8 cellular contexts compared by ENCODE assay signal in genomic region chr22:30397656-30398635, GRCh38. TPM values are rescaled to one million over a fixed set of nuclear protein-coding genes. Genes with fewer than 3 reads are reported as not detected.
DNase-seq lines count a peak whose midpoint lies in the region; ATAC-seq and TF ChIP-seq lines count a peak whose summit lies in the region.

No MANE protein-coding gene starts in this region.

- no peak for DNase-seq in AG04450 (ENCODE audit: low read depth, low spot score)
- no peak for DNase-seq in Karpas-422
- DNase-seq in NCI-H1417 treated with DMSO at 0.1 percent for 48 hours (lab: John Stamatoyannopoulos, UW) = no peak
- no peak for DNase-seq in NCI-H748 treated with DMSO at 0.1 percent for 48 hours (lab: John Stamatoyannopoulos, UW)
- no peak for DNase-seq in posterior vena cava (ENCODE audit: low spot score)

- intact Hi-C loops in dendritic cell treated with granulocyte-macrophage colony-stimulating factor and Interleukin-4, amounts not matched to agents 40 ng/mL and 50 ng/mL, for 4 days (cut with micrococcal nuclease) = no loop called here
- intact Hi-C loops in posterior vena cava (cut with DNase I) = no loop called here

- H3K4me1 ChIP-seq in Karpas-422 (ENCODE audit: low read length) = peaks cover 22% of the 10 kb centered on the region
- H3K4me1 ChIP-seq in muscle layer of duodenum (ENCODE audit: control insufficient read depth in 1 of 2, insufficient read depth in 2 of 2, low read length in 2 of 2) = peaks cover 3 to 15% of the 10 kb centered on the region in 2 donors

- POLR2A ChIA-PET in AG04450 (lab: Yijun Ruan, JAX) = interaction anchor here (0.5 to 2.8 kb wide), 3 partner anchors 16 to 71 kb away, joined by 3 to 18 read pairs (median 3); partner anchors contain the start of gene TBC1D10A

- H3K27ac ChIP-seq in AG04450 (ENCODE audit: low read depth, low read length) (peak overlapping the region; percentile 11), Karpas-422 (ENCODE audit: low read length) (peak overlapping the region; percentile 56), muscle layer of duodenum (ENCODE audit: low read length) (peak overlapping the region; percentile 14)

- H3K27ac Mint-ChIP-seq in dendritic cell treated with granulocyte-macrophage colony-stimulating factor and Interleukin-4, amounts not matched to agents 40 ng/mL and 50 ng/mL, for 4 days = no peak overlapping the region

- H3K27me3 Mint-ChIP-seq in dendritic cell treated with granulocyte-macrophage colony-stimulating factor and Interleukin-4, amounts not matched to agents 40 ng/mL and 50 ng/mL, for 4 days = peaks cover 62% of the 10 kb centered on the region

- no peak for TF ChIP-seq CTCF in AG04450 (IDR thresholded peaks at IDR 0.05; ENCODE audit: low read depth, low read length)

- H3K4me3 ChIP-seq in AG04450 (ENCODE audit: low read depth, low read length) (peak overlapping the region; percentile 82), Karpas-422 (ENCODE audit: low read length) (peak overlapping the region; percentile 66), muscle layer of duodenum (ENCODE audit: low read depth in 1 of 2, low read length in 2 of 2) (peak overlapping the region; percentile 62 to 64)

- H3K9ac ChIP-seq in Karpas-422 (ENCODE audit: low read length) = peak overlapping the region; percentile 73

- no peak overlapping the region for H2AFZ ChIP-seq in Karpas-422 (ENCODE audit: low read length)

- no peaks in the 10 kb centered on the region for H4K20me1 ChIP-seq in Karpas-422 (ENCODE audit: insufficient read depth, low read depth, low read length)

- peak overlapping the region; percentile 54 for H3K4me3 Mint-ChIP-seq in dendritic cell treated with granulocyte-macrophage colony-stimulating factor and Interleukin-4, amounts not matched to agents 40 ng/mL and 50 ng/mL, for 4 days

- ATAC-seq in GM21717 (IDR thresholded peaks at IDR 0.05; ENCODE audit: unreplicated experiment) = no peak

- H3K27me3 ChIP-seq in AG04450 (ENCODE audit: control insufficient read depth, insufficient read depth, low read length) (no peaks in the 10 kb centered on the region), Karpas-422 (ENCODE audit: low read length) (no peaks in the 10 kb centered on the region), muscle layer of duodenum (ENCODE audit: low read depth, low read length) (peaks cover 7% of the 10 kb centered on the region)

- peaks cover 24% of the 10 kb centered on the region for H3K79me2 ChIP-seq in Karpas-422 (ENCODE audit: low read length)

- no peaks in the 10 kb centered on the region for H3K9me3 Mint-ChIP-seq in dendritic cell treated with granulocyte-macrophage colony-stimulating factor and Interleukin-4, amounts not matched to agents 40 ng/mL and 50 ng/mL, for 4 days

- H3K9me3 ChIP-seq in AG04450 (ENCODE audit: control insufficient read depth, insufficient read depth, low read length) (no peaks in the 10 kb centered on the region; the same call in 1 of the 2 replicates), Karpas-422 (ENCODE audit: low read length) (no peaks in the 10 kb centered on the region), muscle layer of duodenum (ENCODE audit: control insufficient read depth in 1 of 2, low read length in 2 of 2) (no peaks in the 10 kb centered on the region)

- no peaks in the 10 kb centered on the region for H3K9me2 ChIP-seq in Karpas-422 (replicated peaks; ENCODE audit: insufficient read depth, low read length)

- H3K4me2 ChIP-seq in Karpas-422 (ENCODE audit: low read depth, low read length, poor library complexity, severe bottlenecking) = peak overlapping the region; percentile 79

- H3K36me3 ChIP-seq in Karpas-422 (ENCODE audit: insufficient read depth, low read length) (0 out of 2 replicates have a peak, but pooled peaks cover 4% of the 10 kb centered on the region), muscle layer of duodenum (ENCODE audit: control insufficient read depth in 1 of 2, insufficient read depth in 2 of 2, low read length in 2 of 2) (no peaks in the 10 kb centered on the region)

- H3K4me1 Mint-ChIP-seq in dendritic cell treated with granulocyte-macrophage colony-stimulating factor and Interleukin-4, amounts not matched to agents 40 ng/mL and 50 ng/mL, for 4 days (ENCODE audit: low read depth) = peaks cover 25% of the 10 kb centered on the region

- no peaks in the 10 kb centered on the region for H3K36me3 Mint-ChIP-seq in dendritic cell treated with granulocyte-macrophage colony-stimulating factor and Interleukin-4, amounts not matched to agents 40 ng/mL and 50 ng/mL, for 4 days (ENCODE audit: low read depth)

- CTCF ChIA-PET in AG04450 (lab: Charles Lee) = interaction anchor here (0.6 to 3.5 kb wide), 4 partner anchors 11 to 290 kb away, joined by 4 to 20 read pairs (median 5); partner anchors contain the start of gene RNF215

RNA-seq across cellular contexts. Expression of gene SEC14L2, which starts 1.1 kb away (rescaled TPM):
- polyA plus RNA-seq in AG04450 (2011; rRNA removed) = 15.8 and 17.7 TPM in 2 replicates
- 21.5 and 33.0 TPM in 2 replicates for polyA minus RNA-seq in AG04450 (2011; rRNA and poly(A)+ RNA removed)
- 8.4 and 11.6 TPM in 2 replicates for total RNA-seq in Karpas-422 (2014; rRNA removed; shearing (Covaris generic); ENCODE audit: low replicate concordance)
- 10 to 100 TPM in 1 of 2 donors, 1 to 10 TPM in 1; 8.0 to 10.9 TPM for total RNA-seq in posterior vena cava

RNA-seq across cellular contexts. Expression of gene RNF215, which starts 10.7 kb away (rescaled TPM):
- 11.4 and 12.1 TPM in 2 replicates for polyA plus RNA-seq in AG04450 (2011; rRNA removed)
- 21.1 and 25.1 TPM in 2 replicates for polyA minus RNA-seq in AG04450 (2011; rRNA and poly(A)+ RNA removed)
- 4.0 and 16.9 TPM in 2 replicates for total RNA-seq in Karpas-422 (2014; rRNA removed; shearing (Covaris generic); ENCODE audit: low replicate concordance)
- 10 to 100 TPM in 1 of 2 donors, 1 to 10 TPM in 1; 9.3 to 15.6 TPM for total RNA-seq in posterior vena cava

RNA-seq across cellular contexts. Expression of gene MTFP1, which starts 27.6 kb away (rescaled TPM):
- polyA plus RNA-seq in AG04450 (2011; rRNA removed) = 4.1 and 4.2 TPM in 2 replicates
- 1.4 and 3.0 TPM in 2 replicates for polyA minus RNA-seq in AG04450 (2011; rRNA and poly(A)+ RNA removed)
- total RNA-seq in Karpas-422 (2014; rRNA removed; shearing (Covaris generic); ENCODE audit: low replicate concordance) = 69.4 and 120 TPM in 2 replicates
- 1 to 10 TPM; 3.5 to 3.7 TPM for total RNA-seq in posterior vena cava

RNA-seq across cellular contexts. Expression of gene CCDC157, which starts 41.1 kb away (rescaled TPM):
- 1.6 and 1.8 TPM in 2 replicates for polyA plus RNA-seq in AG04450 (2011; rRNA removed)
- polyA minus RNA-seq in AG04450 (2011; rRNA and poly(A)+ RNA removed) = 0.83 and 1.8 TPM in 2 replicates
- total RNA-seq in Karpas-422 (2014; rRNA removed; shearing (Covaris generic); ENCODE audit: low replicate concordance) = 0.69 and 0.82 TPM in 2 replicates
- under 1 TPM; 0.76 to 0.88 TPM for total RNA-seq in posterior vena cava

RNA-seq across cellular contexts. Expression of gene SF3A1, which starts 41.3 kb away (rescaled TPM):
- polyA plus RNA-seq in AG04450 (2011; rRNA removed) = 53.1 and 82.7 TPM in 2 replicates
- polyA minus RNA-seq in AG04450 (2011; rRNA and poly(A)+ RNA removed) = 110 and 164 TPM in 2 replicates
- 79.0 and 111 TPM in 2 replicates for total RNA-seq in Karpas-422 (2014; rRNA removed; shearing (Covaris generic); ENCODE audit: low replicate concordance)
- 100 to 1,000 TPM; 106 to 108 TPM for total RNA-seq in posterior vena cava

Comparison
In these comparisons a context has a peak if more than half of its experiments do, and no peak if none do; other contexts are left out.
1. RNA of gene MTFP1, which starts 27.6 kb away (total RNA-seq): 69.4 to 120 TPM in Karpas-422; 3.5 to 3.7 TPM in posterior vena cava; every median in the first group is over 10 times any median in the second.
2. Peak in every context shown above with its lines, with median percentiles within 50 percentile points of each other: H3K27ac ChIP-seq and H3K4me3 ChIP-seq.